8 cellular contexts compared by ENCODE assay signal in genomic region chr10:62093863-62094291, GRCh38.
A peak's percentile ranks its signal among the peaks of the same experiment; 100 is the strongest.
DNase-seq lines count a peak whose midpoint lies in the region; ATAC-seq, FAIRE-seq and TF ChIP-seq lines count a peak whose summit lies in the region.

No MANE protein-coding gene starts in this region.

- ATAC-seq in HepG2 = peak; percentile 85
- ATAC-seq in right lobe of liver = no peak

- peak overlapping the region; percentile 49 for H3K4me2 ChIP-seq in HepG2 (ENCODE audit: low read depth, low read length)
- no peak overlapping the region for H3K4me2 ChIP-seq in mesenchymal stem cell (ENCODE audit: low read length, poor library complexity, severe bottlenecking)

- peak overlapping the region; percentile 95 for H3K27ac ChIP-seq in HepG2 (ENCODE audit: extremely low read length, insufficient read depth, low read length)
- H3K27ac ChIP-seq in right lobe of liver = no peak overlapping the region
- peak overlapping the region; percentile 25 for H3K27ac ChIP-seq in colonic mucosa
- H3K27ac ChIP-seq in mesenchymal stem cell (ENCODE audit: low read length, poor library complexity, severe bottlenecking) = peak overlapping the region; percentile 95

- no peak overlapping the region for H2BK120ac ChIP-seq in mesenchymal stem cell (ENCODE audit: low read depth, low read length)

- intact Hi-C loops in HepG2 (cut with micrococcal nuclease; ENCODE audit: unreplicated experiment) (loop anchor here (1.0 to 2.0 kb wide), 4 partner anchors 91 to 191 kb away; no protein-coding TSS in a partner anchor), right lobe of liver (cut with DNase I) (no loop called here), colonic mucosa (cut with DNase I) (no loop called here)

- H3K9ac ChIP-seq in HepG2 (ENCODE audit: insufficient read depth, low read depth, low read length) = peak overlapping the region; percentile 84
- no peak overlapping the region for H3K9ac ChIP-seq in colonic mucosa (ENCODE audit: low read depth in 2 of 2, low read length in 2 of 2)
- H3K9ac ChIP-seq in mesenchymal stem cell (ENCODE audit: low read length) = peak overlapping the region; percentile 87

- H3K36me3 ChIP-seq in HepG2 (replicated peaks in 1 of 2; ENCODE audit: control insufficient read depth in 1 of 2, insufficient read depth in 2 of 2, low read length in 2 of 2) (peaks cover 25 to 42% of the 10 kb centered on the region in 2 experiments), right lobe of liver (peaks cover 0 to 14% (median 6%) of the 10 kb centered on the region in 4 donors), colonic mucosa (peaks cover 8% of the 10 kb centered on the region), mesenchymal stem cell (ENCODE audit: control insufficient read depth in 1 of 2, insufficient read depth in 2 of 2, low read depth in 1 of 2, low read length in 2 of 2) (peaks cover 28 to 66% of the 10 kb centered on the region in 2 experiments)

- H3K27me3 Mint-ChIP-seq in glutamatergic neuron (ENCODE audit: unreplicated experiment) = peaks cover 2% of the 10 kb centered on the region

- in situ Hi-C loops in HepG2 (cut with HindIII; ENCODE audit: extremely low pct_ligation_motif_present, low pct_unique_long_range_greater_than_20kb) = loop anchor here (10.0 kb wide), 1 partner anchor 151 kb away; no protein-coding TSS in a partner anchor

- POLR2A ChIA-PET in HepG2 (lab: Yijun Ruan, JAX) = interaction anchor here (0.6 to 6.7 kb wide), 22 partner anchors 11 to 279 kb away, joined by 3 to 156 read pairs (median 5); partner anchors contain the start of gene RTKN2

- H3K4ac ChIP-seq in mesenchymal stem cell (ENCODE audit: low read depth in 1 of 2, low read length in 2 of 2) = no peak overlapping the region

- no peaks in the 10 kb centered on the region for H3K4me1 Mint-ChIP-seq in glutamatergic neuron (ENCODE audit: low read depth, unreplicated experiment)

- TF ChIP-seq POLR2A in HepG2 (IDR thresholded peaks at IDR 0.05; ENCODE audit: insufficient read depth in 1 of 2, low read depth in 2 of 2, low read length in 2 of 2) (peak in 1 of 2 experiments; percentile 37; a peak in 1 of 4 replicates), right lobe of liver (IDR thresholded peaks at IDR 0.05) (no peak)

- peak; percentile 59 for FAIRE-seq in HepG2 (lab: Jason Lieb, UNC)

- H4K20me1 ChIP-seq in HepG2 (ENCODE audit: insufficient read depth, low read length) = no peaks in the 10 kb centered on the region

- TF ChIP-seq EP300 in HepG2 (IDR thresholded peaks at IDR 0.05; ENCODE audit: low read depth in 2 of 2, low read length in 2 of 2) (peak in 1 of 2 experiments; percentile 96; a peak in 3 of 4 replicates), HepG2 (CRISPR knock-in tag; IDR thresholded peaks at IDR 0.05; ENCODE audit: borderline replicate concordance) (peak; percentile 97)

- CTCF ChIA-PET in HepG2 (lab: Yijun Ruan, JAX; ENCODE audit: low intra/inter-chr PET ratio, low total read pairs) = no interaction called here

- peak; percentile 98 for DNase-seq in HepG2 (ENCODE audit: low spot score)
- no peak for DNase-seq in right lobe of liver
- DNase-seq in colonic mucosa = peak; percentile 16
- peak; percentile 53 for DNase-seq in mesenchymal stem cell
- DNase-seq in glutamatergic neuron = no peak
- no peak for DNase-seq in ureter (ENCODE audit: low spot score)
- no peak for DNase-seq in stimulated activated CD4-positive, alpha-beta T cell treated with anti-CD3 and anti-CD28 coated beads, Interleukin-2, amount 100 ng/mL, for 24 hours
- DNase-seq in NCI-H1105 treated with DMSO at 0.1 percent for 48 hours (lab: John Stamatoyannopoulos, UW) = no peak

- no peak overlapping the region for H3K14ac ChIP-seq in mesenchymal stem cell (ENCODE audit: low read length in 2 of 2)

- H3K27me3 ChIP-seq in HepG2 (ENCODE audit: control insufficient read depth in 1 of 2, insufficient read depth in 2 of 2, low read length in 2 of 2) = no peaks in the 10 kb centered on the region
- H3K27me3 ChIP-seq in right lobe of liver = no peaks in the 10 kb centered on the region
- no peaks in the 10 kb centered on the region for H3K27me3 ChIP-seq in colonic mucosa
- H3K27me3 ChIP-seq in mesenchymal stem cell (ENCODE audit: control insufficient read depth in 1 of 2, insufficient read depth in 1 of 2, low read length in 2 of 2) = no peaks in the 10 kb centered on the region

- H3K79me1 ChIP-seq in mesenchymal stem cell (replicated peaks; ENCODE audit: low read length, poor library complexity, severe bottlenecking) = peaks cover 26% of the 10 kb centered on the region

- H2BK12ac ChIP-seq in mesenchymal stem cell (ENCODE audit: low read length in 2 of 2) = no peak overlapping the region

- H2BK5ac ChIP-seq in mesenchymal stem cell (ENCODE audit: low read depth, low read length, poor library complexity, severe bottlenecking) = peak overlapping the region; percentile 53

- no peak overlapping the region for H3K23ac ChIP-seq in mesenchymal stem cell (ENCODE audit: low read length in 2 of 2)

- BruUV-seq in HepG2 (replicated peaks; lab: Mats Ljungman, UMichigan) = no TSS peak

- no peak for TF ChIP-seq RAD21 in HepG2 (CRISPR knock-in tag; IDR thresholded peaks at IDR 0.05)

- peak overlapping the region in 1 of 3 experiments; percentile 20; a peak in 1 of 6 replicates for H3K4me3 ChIP-seq in HepG2 (replicated peaks in 1 of 3; ENCODE audit: insufficient read depth in 1 of 3, low read depth in 2 of 3, low read length in 3 of 3)
- no peak overlapping the region for H3K4me3 ChIP-seq in right lobe of liver
- no peak overlapping the region for H3K4me3 ChIP-seq in colonic mucosa
- peak overlapping the region in 1 of 2 experiments; percentile 10 for H3K4me3 ChIP-seq in mesenchymal stem cell (ENCODE audit: insufficient read depth in 1 of 2, low read depth in 1 of 2, low read length in 2 of 2)

- 2% methylated on average over 4 of the region's 4 CpGs for WGBS in HepG2 (ENCODE audit: low lambda C conversion rate)
- WGBS in right lobe of liver (ENCODE audit: insufficient coverage, low coverage, low lambda C conversion rate, missing lambda C conversion rate) = 74% methylated on average over 4 of the region's 4 CpGs
- 0% methylated on average over 2 of the region's 4 CpGs for WGBS in mesenchymal stem cell

- H2BK15ac ChIP-seq in mesenchymal stem cell (ENCODE audit: low read depth, poor library complexity, severe bottlenecking) = no peak overlapping the region

- no peak overlapping the region for H4K8ac ChIP-seq in mesenchymal stem cell (ENCODE audit: low read length)

- no peak overlapping the region for H3K18ac ChIP-seq in mesenchymal stem cell (ENCODE audit: low read depth in 1 of 2, low read length in 2 of 2)

- H3K9me3 ChIP-seq in HepG2 (ENCODE audit: low read length) = no peaks in the 10 kb centered on the region
- H3K9me3 ChIP-seq in right lobe of liver = no peaks in the 10 kb centered on the region
- no peaks in the 10 kb centered on the region for H3K9me3 ChIP-seq in colonic mucosa
- H3K9me3 ChIP-seq in mesenchymal stem cell (ENCODE audit: control insufficient read depth, low read length) = no peaks in the 10 kb centered on the region

- H3K9me3 Mint-ChIP-seq in glutamatergic neuron (ENCODE audit: unreplicated experiment) = no peaks in the 10 kb centered on the region

- no peak for TF ChIP-seq CTCF in HepG2 (CRISPR knock-in tag; IDR thresholded peaks at IDR 0.05)
- TF ChIP-seq CTCF in right lobe of liver (IDR thresholded peaks at IDR 0.05) = no peak
- TF ChIP-seq CTCF in colonic mucosa (IDR thresholded peaks at IDR 0.05) = no peak
- no peak for TF ChIP-seq CTCF in glutamatergic neuron (IDR thresholded peaks at IDR 0.05; ENCODE audit: partially characterized antibody, unreplicated experiment)

- peak overlapping the region; percentile 98 for H2AK5ac ChIP-seq in mesenchymal stem cell (ENCODE audit: low read length, severe bottlenecking)

- no peak overlapping the region for H4K91ac ChIP-seq in mesenchymal stem cell (ENCODE audit: low read length)

- H2AFZ ChIP-seq in HepG2 (ENCODE audit: low read length) (no peak overlapping the region), mesenchymal stem cell (ENCODE audit: low read depth, low read length) (no peak overlapping the region)

- no peak overlapping the region for H3K4me3 Mint-ChIP-seq in glutamatergic neuron (ENCODE audit: unreplicated experiment)

- H3K27ac Mint-ChIP-seq in glutamatergic neuron (ENCODE audit: unreplicated experiment) = no peak overlapping the region

- H3K79me2 ChIP-seq in HepG2 (ENCODE audit: insufficient read depth, low read length) = no peaks in the 10 kb centered on the region

- H3K36me3 Mint-ChIP-seq in glutamatergic neuron (ENCODE audit: unreplicated experiment) = peaks cover 3% of the 10 kb centered on the region

- H3K4me1 ChIP-seq in HepG2 (ENCODE audit: insufficient read depth, low read length) (peaks cover 75% of the 10 kb centered on the region), right lobe of liver (peaks cover 0 to 11% (median 5%) of the 10 kb centered on the region in 4 donors), colonic mucosa (no peaks in the 10 kb centered on the region), mesenchymal stem cell (ENCODE audit: control insufficient read depth, insufficient read depth, low read depth, low read length) (peaks cover 11% of the 10 kb centered on the region)

TF ChIP-seq in HepG2, 621 proteins besides CTCF, POLR2A, EP300 and RAD21 (continues in another document):
- TF ChIP-seq MBNL3 (CRISPR knock-in tag; conservative IDR thresholded peaks at IDR 0.05) (no peak), NFYC (CRISPR knock-in tag; IDR thresholded peaks at IDR 0.05) (peak; percentile 29; the same call in 1 of the 2 replicates), ZNF501 (CRISPR knock-in tag; IDR thresholded peaks at IDR 0.05) (no peak), PHF5A (CRISPR knock-in tag; IDR thresholded peaks at IDR 0.05; ENCODE audit: low read depth, unreplicated experiment) (no peak), NONO (IDR thresholded peaks at IDR 0.05) (no peak), NONO (CRISPR knock-in tag; conservative IDR thresholded peaks at IDR 0.05) (0 out of 2 replicates have a peak, but pooled peaks have one; percentile 27), RNF2 (conservative IDR thresholded peaks at IDR 0.05; ENCODE audit: low read depth) (no peak)
- TF ChIP-seq, protein P1, sequence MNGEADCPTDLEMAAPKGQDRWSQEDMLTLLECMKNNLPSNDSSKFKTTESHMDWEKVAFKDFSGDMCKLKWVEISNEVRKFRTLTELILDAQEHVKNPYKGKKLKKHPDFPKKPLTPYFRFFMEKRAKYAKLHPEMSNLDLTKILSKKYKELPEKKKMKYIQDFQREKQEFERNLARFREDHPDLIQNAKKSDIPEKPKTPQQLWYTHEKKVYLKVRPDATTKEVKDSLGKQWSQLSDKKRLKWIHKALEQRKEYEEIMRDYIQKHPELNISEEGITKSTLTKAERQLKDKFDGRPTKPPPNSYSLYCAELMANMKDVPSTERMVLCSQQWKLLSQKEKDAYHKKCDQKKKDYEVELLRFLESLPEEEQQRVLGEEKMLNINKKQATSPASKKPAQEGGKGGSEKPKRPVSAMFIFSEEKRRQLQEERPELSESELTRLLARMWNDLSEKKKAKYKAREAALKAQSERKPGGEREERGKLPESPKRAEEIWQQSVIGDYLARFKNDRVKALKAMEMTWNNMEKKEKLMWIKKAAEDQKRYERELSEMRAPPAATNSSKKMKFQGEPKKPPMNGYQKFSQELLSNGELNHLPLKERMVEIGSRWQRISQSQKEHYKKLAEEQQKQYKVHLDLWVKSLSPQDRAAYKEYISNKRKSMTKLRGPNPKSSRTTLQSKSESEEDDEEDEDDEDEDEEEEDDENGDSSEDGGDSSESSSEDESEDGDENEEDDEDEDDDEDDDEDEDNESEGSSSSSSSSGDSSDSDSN (CRISPR knock-in tag; IDR thresholded peaks at IDR 0.05) = no peak

Comparison
In these comparisons a context has a peak if more than half of its experiments do, and no peak if none do; other contexts are left out.
1. DNase-seq: peak in HepG2 (single experiment), colonic mucosa (single experiment) and mesenchymal stem cell (single experiment); none in right lobe of liver (0 of 3), glutamatergic neuron (single experiment), ureter (single experiment), stimulated activated CD4-positive, alpha-beta T cell treated with anti-CD3 and anti-CD28 coated beads, Interleukin-2, amount 100 ng/mL, for 24 hours (0 of 2) and NCI-H1105 treated with DMSO at 0.1 percent for 48 hours (single experiment).
2. H3K27ac ChIP-seq: peak in HepG2 (single experiment), colonic mucosa (single experiment) and mesenchymal stem cell (single experiment); none in right lobe of liver (0 of 3).
3. H3K9ac ChIP-seq: peak in HepG2 (single experiment) and mesenchymal stem cell (single experiment); none in colonic mucosa (0 of 2).